3 cellular contexts compared by ENCODE assay signal in the genomic region with DNA sequence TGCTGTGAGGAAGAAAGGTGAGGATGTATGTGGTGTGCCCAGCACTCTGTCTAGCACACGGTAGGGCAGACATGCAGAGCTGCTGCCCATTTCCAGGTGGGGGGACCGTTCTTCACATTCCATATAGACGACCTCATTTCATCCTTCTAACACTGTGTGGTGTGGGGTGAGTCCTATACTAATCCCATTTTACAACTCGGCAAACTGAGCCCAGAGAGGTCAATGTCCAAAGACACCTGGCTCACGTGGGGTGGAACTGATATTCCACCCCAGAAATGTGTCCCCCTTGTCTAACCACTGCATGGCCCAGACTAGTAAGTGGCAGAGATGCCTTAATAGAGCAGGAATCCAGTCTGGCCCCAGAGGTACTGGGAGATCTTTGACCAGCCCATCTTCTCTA.
TF ChIP-seq lines count a peak whose summit lies in the region.

No MANE protein-coding gene starts in this region.

TF ChIP-seq in HepG2, 621 proteins besides CTCF, POLR2A, EP300 and RAD21:
- TF ChIP-seq ZNF101 (CRISPR knock-in tag; IDR thresholded peaks at IDR 0.05; ENCODE audit: borderline replicate concordance, low read depth) = no peak
- peak; percentile 75 for TF ChIP-seq ZNF629 (CRISPR knock-in tag; conservative IDR thresholded peaks at IDR 0.05)
TF ChIP-seq in HepG2: peak in this region for 1.

TF ChIP-seq in K562, 482 proteins besides CTCF, POLR2A, EP300 and RAD21:
- peak; percentile 90 for TF ChIP-seq ESRRA (IDR thresholded peaks at IDR 0.05; ENCODE audit: borderline replicate concordance, low read depth)
- no peak for TF ChIP-seq MCM5 (IDR thresholded peaks at IDR 0.05; ENCODE audit: low read depth)
- peak; percentile 49 for TF ChIP-seq RBM25 (IDR thresholded peaks at IDR 0.05; ENCODE audit: low read depth, low read length, severe bottlenecking)

TF ChIP-seq in H1, 55 proteins besides CTCF, POLR2A, EP300 and RAD21:
- TF ChIP-seq BCL11A (IDR thresholded peaks at IDR 0.05; ENCODE audit: low read depth in 2 of 2, low read length in 2 of 2) = no peak
- TF ChIP-seq GABPA (IDR thresholded peaks at IDR 0.05; ENCODE audit: borderline replicate concordance, insufficient read depth, low read length) = no peak
- TF ChIP-seq RNF2 (IDR thresholded peaks at IDR 0.05; ENCODE audit: borderline replicate concordance, low read depth, low read length, missing control alignments, poor library complexity, severe bottlenecking) = no peak
- no peak for TF ChIP-seq FOSL1 (IDR thresholded peaks at IDR 0.05; ENCODE audit: insufficient read depth, low read depth, low read length)
- no peak for TF ChIP-seq SIN3A (conservative IDR thresholded peaks at IDR 0.05 in 1 of 2, IDR thresholded peaks at IDR 0.05 in 1 of 2; ENCODE audit: low read depth in 1 of 2, low read length in 2 of 2)
TF ChIP-seq in H1: peak in this region for 0.
